In genomic region chr2:9756692-9757250, GRCh38 we compare ENCODE assay signal across 34 cellular contexts.
A peak's percentile ranks its signal among the peaks of the same experiment; 100 is the strongest.
DNase-seq lines count a peak whose midpoint lies in the region; ATAC-seq, FAIRE-seq and TF ChIP-seq lines count a peak whose summit lies in the region.
"Had no signal": no experiment of that assay in that cellular context is flagged by ENCODE, and none has a peak within 500 bp of the region (broad histone marks: within the 10 kb centered on the region; RNA-seq: fewer than 3 reads in every experiment).

No MANE protein-coding gene starts in this region.

- TF ChIP-seq RAD21 in K562 (CRISPR knock-in tag; conservative IDR thresholded peaks at IDR 0.05 in 1 of 2, IDR thresholded peaks at IDR 0.05 in 1 of 2) (no peak), HepG2 (CRISPR knock-in tag; IDR thresholded peaks at IDR 0.05) (no peak)

- CTCF ChIA-PET in K562 (lab: Yijun Ruan, JAX; ENCODE audit: low intra/inter-chr PET ratio) (no interaction called here), HepG2 (lab: Yijun Ruan, JAX; ENCODE audit: low intra/inter-chr PET ratio, low total read pairs) (no interaction called here)

- DNase-seq in K562 (ENCODE audit: extremely low read depth in 1 of 4, low spot score in 3 of 4) (no peak), keratinocyte (ENCODE audit: low read depth, low spot score) (no peak), osteoblast (ENCODE audit: insufficient read length, low spot score, missing footprints) (peak; percentile 57), H7 (no peak), left lung (no peak), HepG2 (ENCODE audit: low spot score) (no peak)
- DNase-seq: activated B cell treated with CpG ODN at 0.5 μM for 24 hours; activated CD4-positive, alpha-beta T cell treated with anti-CD3 and anti-CD28 coated beads, Interleukin-2, amount 50 U/mL, for 4 hours; activated CD8-positive, alpha-beta memory T cell treated with anti-CD3 and anti-CD28 coated beads, Interleukin-2, amount 50 U/mL, for 4 hours; colonic mucosa; DMS53; effector memory CD4-positive, alpha-beta T cell; GDM1; islet precursor cell; Karpas-422; lower lobe of right lung; NCI-H1436; NCI-H2107; NCI-H446 treated with DMSO at 0.1 percent for 48 hours; small intestine; stimulated activated CD4-positive, alpha-beta T cell treated with anti-CD3 and anti-CD28 coated beads, Interleukin-1b, Interleukin-23, amount 100 ng/mL, for 48 hours; stomach; T-helper 1 cell had no signal

- TF ChIP-seq POLR2A in K562 (conservative IDR thresholded peaks at IDR 0.05): no peak
- TF ChIP-seq POLR2A in HepG2 (IDR thresholded peaks at IDR 0.05; ENCODE audit: insufficient read depth in 1 of 2, low read depth in 2 of 2, low read length in 2 of 2): no peak

- intact Hi-C loops in K562 (cut with micrococcal nuclease): no loop called here
- intact Hi-C loops in left lung (cut with DNase I): no loop called here
- intact Hi-C loops in HepG2 (cut with micrococcal nuclease; ENCODE audit: unreplicated experiment): no loop called here

- H3K36me3 ChIP-seq in BLaER1 (no peaks in the 10 kb centered on the region), K562 (ENCODE audit: control insufficient read depth, insufficient read depth, low read length) (no peaks in the 10 kb centered on the region), keratinocyte (ENCODE audit: control insufficient read depth in 2 of 2, extremely low read depth in 1 of 2, insufficient read depth in 2 of 2, low read length in 2 of 2) (no peaks in the 10 kb centered on the region), osteoblast (ENCODE audit: insufficient read depth, low read length) (no peaks in the 10 kb centered on the region), H7 (replicated peaks; ENCODE audit: control insufficient read depth, insufficient read depth, low read length) (no peaks in the 10 kb centered on the region), left lung (no peaks in the 10 kb centered on the region), HepG2 (replicated peaks in 1 of 2; ENCODE audit: control insufficient read depth in 1 of 2, insufficient read depth in 2 of 2, low read length in 2 of 2) (no peaks in the 10 kb centered on the region)
- H3K36me3 ChIP-seq: cardiac muscle cell, colonic mucosa, esophagus muscularis mucosa, gastroesophageal sphincter, lower lobe of right lung, stomach, tibial artery had no signal

- H3K27ac ChIP-seq in BLaER1 (peak overlapping the region; percentile 66; the same call in 1 of the 2 replicates), K562 (ENCODE audit: extremely low read depth, low read depth, low read length) (no peak overlapping the region), keratinocyte (ENCODE audit: control insufficient read depth, insufficient read depth, low read length) (no peak overlapping the region), osteoblast (ENCODE audit: low read depth, low read length) (no peak overlapping the region), left lung (no peak overlapping the region), HepG2 (ENCODE audit: extremely low read length, insufficient read depth, low read length) (no peak overlapping the region)
- H3K27ac ChIP-seq: cardiac muscle cell, colonic mucosa, esophagus muscularis mucosa, RWPE1 had no signal

- H3K9me1 ChIP-seq in K562 (ENCODE audit: control insufficient read depth, insufficient read depth, low read length) (no peaks in the 10 kb centered on the region), keratinocyte (ENCODE audit: control insufficient read depth, extremely low read depth, insufficient read depth, low read length) (no peaks in the 10 kb centered on the region)

- H3K9ac ChIP-seq in BLaER1 (no peak overlapping the region), K562 (ENCODE audit: insufficient read depth in 1 of 2, low read depth in 2 of 2, low read length in 2 of 2) (peak overlapping the region in 1 of 2 experiments; percentile 59; a peak in 1 of 4 replicates), keratinocyte (ENCODE audit: control insufficient read depth, extremely low read depth, insufficient read depth, low read length) (peak overlapping the region; percentile 8), HepG2 (ENCODE audit: insufficient read depth, low read depth, low read length) (no peak overlapping the region)

- BruUV-seq in K562 (replicated peaks; lab: Mats Ljungman, UMichigan): no TSS peak
- BruUV-seq in HepG2 (replicated peaks; lab: Mats Ljungman, UMichigan): no TSS peak

- H3K4me3 ChIP-seq in BLaER1: no peak overlapping the region
- H3K4me3 ChIP-seq in K562: no peak overlapping the region
- H3K4me3 ChIP-seq in keratinocyte (ENCODE audit: control insufficient read depth in 2 of 3, extremely low read depth in 1 of 3, insufficient read depth in 2 of 3, low read depth in 1 of 3, low read length in 3 of 3): no peak overlapping the region
- H3K4me3 ChIP-seq in osteoblast (ENCODE audit: insufficient read depth, low read length): peak overlapping the region; percentile 68
- H3K4me3 ChIP-seq in H7 (ENCODE audit: insufficient read depth, low read depth, low read length): no peak overlapping the region
- no peak overlapping the region for H3K4me3 ChIP-seq in left lung
- H3K4me3 ChIP-seq in HepG2 (replicated peaks in 1 of 3; ENCODE audit: insufficient read depth in 1 of 3, low read depth in 2 of 3, low read length in 3 of 3): no peak overlapping the region
- H3K4me3 ChIP-seq: A549, cardiac muscle cell, colonic mucosa had no signal

- no peak overlapping the region for H2AFZ ChIP-seq in K562 (ENCODE audit: low read depth, low read length)
- no peak overlapping the region for H2AFZ ChIP-seq in keratinocyte (ENCODE audit: control insufficient read depth, low read length)
- no peak overlapping the region for H2AFZ ChIP-seq in osteoblast (ENCODE audit: low read length)
- H2AFZ ChIP-seq in HepG2 (ENCODE audit: low read length): no peak overlapping the region

- no peak for TF ChIP-seq EP300 in K562 (IDR thresholded peaks at IDR 0.05; ENCODE audit: low read length)
- no peak for TF ChIP-seq EP300 in HepG2 (IDR thresholded peaks at IDR 0.05; ENCODE audit: low read depth in 2 of 2, low read length in 2 of 2)
- TF ChIP-seq EP300 in HepG2 (CRISPR knock-in tag; IDR thresholded peaks at IDR 0.05; ENCODE audit: borderline replicate concordance): no peak

- H3K27me3 ChIP-seq in BLaER1: no peaks in the 10 kb centered on the region
- peaks cover 0 to 8% of the 10 kb centered on the region in 2 experiments; a peak in 2 of 5 replicates for H3K27me3 ChIP-seq in K562 (ENCODE audit: control insufficient read depth in 2 of 2, insufficient read depth in 2 of 2, low read length in 2 of 2)
- no peaks in the 10 kb centered on the region for H3K27me3 ChIP-seq in keratinocyte (ENCODE audit: control insufficient read depth, extremely low read depth, insufficient read depth, low read length)
- no peaks in the 10 kb centered on the region for H3K27me3 ChIP-seq in osteoblast (ENCODE audit: insufficient read depth, low read length)
- H3K27me3 ChIP-seq in H7 (ENCODE audit: control insufficient read depth, insufficient read depth, low read length): peaks cover 3% of the 10 kb centered on the region
- peaks cover 0 to 51% of the 10 kb centered on the region in 2 donors for H3K27me3 ChIP-seq in left lung
- peaks cover 16 to 90% of the 10 kb centered on the region in 2 experiments for H3K27me3 ChIP-seq in HepG2 (ENCODE audit: control insufficient read depth in 1 of 2, insufficient read depth in 2 of 2, low read length in 2 of 2)
- H3K27me3 ChIP-seq: cardiac muscle cell, colonic mucosa had no signal

- no peak for TF ChIP-seq CTCF in K562 (IDR thresholded peaks at IDR 0.05 in 2 of 3, conservative IDR thresholded peaks at IDR 0.05 in 1 of 3; ENCODE audit: insufficient read depth in 2 of 3, low read depth in 1 of 3, low read length in 3 of 3)
- no peak for TF ChIP-seq CTCF in keratinocyte (optimal IDR thresholded peaks at IDR 0.05 in 1 of 3, IDR thresholded peaks at IDR 0.05 in 1 of 3, conservative IDR thresholded peaks at IDR 0.05 in 1 of 3; ENCODE audit: extremely low read depth in 1 of 3, insufficient read depth in 2 of 3, low read length in 3 of 3)
- TF ChIP-seq CTCF in osteoblast (IDR thresholded peaks at IDR 0.05; ENCODE audit: extremely low read depth, low read depth, low read length): no peak
- TF ChIP-seq CTCF in left lung (IDR thresholded peaks at IDR 0.05): no peak
- no peak for TF ChIP-seq CTCF in HepG2 (CRISPR knock-in tag; IDR thresholded peaks at IDR 0.05)

- H3K4me1 ChIP-seq in BLaER1 (peaks cover 100% of the 10 kb centered on the region), K562 (replicated peaks in 1 of 2; ENCODE audit: control insufficient read depth in 2 of 2, insufficient read depth in 2 of 2, low read length in 2 of 2) (peaks cover 50 to 56% of the 10 kb centered on the region in 2 experiments), keratinocyte (ENCODE audit: control insufficient read depth, extremely low read depth, insufficient read depth, low read length) (peaks cover 64% of the 10 kb centered on the region), osteoblast (ENCODE audit: insufficient read depth, low read length) (peaks cover 32% of the 10 kb centered on the region), left lung (peaks cover 8 to 26% of the 10 kb centered on the region in 2 donors), HepG2 (ENCODE audit: insufficient read depth, low read length) (peaks cover 17% of the 10 kb centered on the region)

- no peak for ATAC-seq in K562
- no peak for ATAC-seq in GM21528 (IDR thresholded peaks at IDR 0.05; ENCODE audit: low FRiP score, unreplicated experiment)
- ATAC-seq in left lung: no peak
- no peak for ATAC-seq in HepG2
- ATAC-seq: A549; activated naive CD4-positive, alpha-beta T cell treated with anti-CD3 and anti-CD28 coated beads, Interleukin-2, amount 50 U/mL, for 72 hours; activated T-helper 17 cell treated with anti-CD3 and anti-CD28 coated beads, Interleukin-2, amount 50 U/mL, for 72 hours; gastroesophageal sphincter; lower lobe of right lung had no signal

- 68% methylated on average over 11 of the region's 11 CpGs for WGBS in K562 (ENCODE audit: insufficient coverage, low coverage, missing lambda C conversion rate)
- 27% methylated on average over 9 of the region's 11 CpGs for WGBS in HepG2 (ENCODE audit: low lambda C conversion rate)

- no peak for FAIRE-seq in K562 (lab: Jason Lieb, UNC)
- peak; percentile 17 for FAIRE-seq in keratinocyte (lab: Jason Lieb, UNC)
- FAIRE-seq in HepG2 (lab: Jason Lieb, UNC): no peak
- FAIRE-seq: A549, HTR-8/SVneo, small intestine had no signal

- H3K4me2 ChIP-seq in BLaER1: peak overlapping the region; percentile 91
- H3K4me2 ChIP-seq in K562 (ENCODE audit: insufficient read depth, low read length): 0 out of 2 replicates have a peak overlapping the region, but pooled peaks have one; percentile 3
- H3K4me2 ChIP-seq in keratinocyte (ENCODE audit: control insufficient read depth, extremely low read depth, insufficient read depth, low read depth, low read length): peak overlapping the region; percentile 24
- H3K4me2 ChIP-seq in osteoblast (ENCODE audit: insufficient read depth, low read length): peak overlapping the region; percentile 85
- no peak overlapping the region for H3K4me2 ChIP-seq in HepG2 (ENCODE audit: low read depth, low read length)
- H3K4me2 ChIP-seq: A549 had no signal

- no peaks in the 10 kb centered on the region for H3K9me3 ChIP-seq in BLaER1
- no peaks in the 10 kb centered on the region for H3K9me3 ChIP-seq in K562 (replicated peaks; ENCODE audit: control insufficient read depth, insufficient read depth, low read depth, low read length)
- H3K9me3 ChIP-seq in keratinocyte (ENCODE audit: control insufficient read depth, low read depth, low read length): no peaks in the 10 kb centered on the region
- no peaks in the 10 kb centered on the region for H3K9me3 ChIP-seq in osteoblast (ENCODE audit: low read depth, low read length)
- H3K9me3 ChIP-seq in left lung: no peaks in the 10 kb centered on the region
- H3K9me3 ChIP-seq in HepG2 (ENCODE audit: low read length): no peaks in the 10 kb centered on the region
- H3K9me3 ChIP-seq: A549, colonic mucosa, esophagus muscularis mucosa, gastroesophageal sphincter, lower lobe of right lung, stomach, tibial artery had no signal

- dilution Hi-C loops in keratinocyte (cut with MboI; ENCODE audit: extremely low pct_ligation_motif_present, low sequenced_read_pairs): loop anchor here (25.0 kb wide), 1 partner anchor 281 kb away; the partner anchor contains the start of gene KLF11

- POLR2A ChIA-PET in K562 (lab: Yijun Ruan, JAX) (interaction anchor here (1.3 kb wide), 1 partner anchor 10 kb away, joined by 4 read pairs; no protein-coding TSS in a partner anchor), HepG2 (lab: Yijun Ruan, JAX) (no interaction called here)

- in situ Hi-C loops in K562 (cut with MboI) (no loop called here), HepG2 (cut with HindIII; ENCODE audit: extremely low pct_ligation_motif_present, low pct_unique_long_range_greater_than_20kb) (no loop called here)

- no peaks in the 10 kb centered on the region for H4K20me1 ChIP-seq in BLaER1
- 0 out of 2 replicates have a peak, but pooled peaks cover 3% of the 10 kb centered on the region for H4K20me1 ChIP-seq in K562 (replicated peaks; ENCODE audit: control insufficient read depth, insufficient read depth, low read length)
- no peaks in the 10 kb centered on the region for H4K20me1 ChIP-seq in keratinocyte (ENCODE audit: control insufficient read depth, extremely low read depth, insufficient read depth, low read length)
- no peaks in the 10 kb centered on the region for H4K20me1 ChIP-seq in osteoblast (ENCODE audit: insufficient read depth, low read length)
- H4K20me1 ChIP-seq in HepG2 (ENCODE audit: insufficient read depth, low read length): no peaks in the 10 kb centered on the region

- H3K79me2 ChIP-seq in K562 (ENCODE audit: control insufficient read depth, insufficient read depth, low read length): no peaks in the 10 kb centered on the region
- no peaks in the 10 kb centered on the region for H3K79me2 ChIP-seq in keratinocyte (ENCODE audit: control insufficient read depth, insufficient read depth, low read length)
- H3K79me2 ChIP-seq in osteoblast (ENCODE audit: insufficient read depth, low read length): no peaks in the 10 kb centered on the region
- no peaks in the 10 kb centered on the region for H3K79me2 ChIP-seq in HepG2 (ENCODE audit: insufficient read depth, low read length)
